In genomic region chr21:29076731-29077640, GRCh38 we compare ENCODE assay signal across 8 cellular contexts. TPM values are rescaled to one million over a fixed set of nuclear protein-coding genes. Genes with fewer than 3 reads are reported as not detected.
DNase-seq lines count a peak whose midpoint lies in the region; FAIRE-seq and TF ChIP-seq lines count a peak whose summit lies in the region.
"Not testable (repeated sequence)": the region's sequence is repeated elsewhere in the genome, so short reads cannot be mapped to it uniquely, and the experiment has no call there.

No MANE protein-coding gene starts in this region.

- not testable (repeated sequence) for H3K9me3 ChIP-seq in colonic mucosa; kidney (ENCODE audit: control insufficient read depth in 1 of 2, low read length in 2 of 2); stomach

- peaks cover 66% of the 10 kb centered on the region for H3K4me1 Mint-ChIP-seq in activated T-cell treated with anti-CD3 and anti-CD28 coated beads, Interleukin-2, amount 50 U/mL, for 24 hours (ENCODE audit: low read depth)

- TF ChIP-seq CTCF in colonic mucosa (IDR thresholded peaks at IDR 0.05); kidney (IDR thresholded peaks at IDR 0.05; ENCODE audit: borderline replicate concordance, extremely low read depth, insufficient read depth); retinal pigment epithelial cell (conservative IDR thresholded peaks at IDR 0.05; ENCODE audit: low read depth, low read length); stomach (IDR thresholded peaks at IDR 0.05): not testable (repeated sequence)

- H3K9me3 Mint-ChIP-seq in activated T-cell treated with anti-CD3 and anti-CD28 coated beads, Interleukin-2, amount 50 U/mL, for 24 hours, result not testable (repeated sequence)

- H3K27me3 Mint-ChIP-seq in activated T-cell treated with anti-CD3 and anti-CD28 coated beads, Interleukin-2, amount 50 U/mL, for 24 hours, result not testable (repeated sequence)

- peak overlapping the region; percentile 85 for H3K4me3 Mint-ChIP-seq in activated T-cell treated with anti-CD3 and anti-CD28 coated beads, Interleukin-2, amount 50 U/mL, for 24 hours

- not testable (repeated sequence) for TF ChIP-seq EP300 in stomach (IDR thresholded peaks at IDR 0.05)

- peaks cover 24% of the 10 kb centered on the region for H3K36me3 Mint-ChIP-seq in activated T-cell treated with anti-CD3 and anti-CD28 coated beads, Interleukin-2, amount 50 U/mL, for 24 hours (ENCODE audit: low read depth)

- H3K27ac ChIP-seq in colonic mucosa (peak overlapping the region; percentile 84), kidney (ENCODE audit: low read depth in 2 of 2, low read length in 2 of 2) (peak overlapping the region; percentile 73 to 91), stomach (peak overlapping the region; percentile 81 to 92 (median 90))

- H3K36me3 ChIP-seq in colonic mucosa; kidney (ENCODE audit: control insufficient read depth in 1 of 2, insufficient read depth in 2 of 2, low read length in 2 of 2); stomach: not testable (repeated sequence)

- H3K27me3 ChIP-seq in colonic mucosa, stomach: not testable (repeated sequence)

- H3K4me3 ChIP-seq in colonic mucosa (peak overlapping the region; percentile 39), kidney (ENCODE audit: low read length in 2 of 2) (peak overlapping the region; percentile 59 to 75), retinal pigment epithelial cell (ENCODE audit: low read length) (peak overlapping the region; percentile 32), stomach (peak overlapping the region; percentile 48 to 67 (median 57))

- intact Hi-C loops in colonic mucosa (cut with DNase I); kidney (cut with DNase I); stomach (cut with DNase I; ENCODE audit: low total_unique reads): not testable (repeated sequence)

- H3K9ac ChIP-seq in colonic mucosa (ENCODE audit: low read depth in 2 of 2, low read length in 2 of 2) (peak overlapping the region; percentile 54 to 59), kidney (ENCODE audit: low read length in 2 of 2) (peak overlapping the region in 1 of 2 donors; percentile 72)

- peak overlapping the region; percentile 96 for H3K27ac Mint-ChIP-seq in activated T-cell treated with anti-CD3 and anti-CD28 coated beads, Interleukin-2, amount 50 U/mL, for 24 hours

- DNase-seq in DMS114 treated with DMSO at 0.1 percent for 48 hours (lab: John Stamatoyannopoulos, UW; ENCODE audit: unreplicated experiment), result peak; percentile 29
- peak; percentile 76 for DNase-seq in NAMALWA (ENCODE audit: low spot score)
- peak; percentile 35 to 63 for DNase-seq in SW 1271 (lab: John Stamatoyannopoulos, UW)
- peak; percentile 76 for DNase-seq in activated T-cell treated with anti-CD3 and anti-CD28 coated beads, Interleukin-2, amount 50 U/mL, for 24 hours
- DNase-seq in colonic mucosa, result peak; percentile 86
- DNase-seq in kidney, result peak; percentile 89
- not testable (repeated sequence) for DNase-seq in retinal pigment epithelial cell (ENCODE audit: low read depth)
- peak; percentile 68 for DNase-seq in stomach

- 15 to 34% (median 22%) methylated on average over 23 to 50 of the region's 50 CpGs for WGBS in stomach, 5 donors

- FAIRE-seq in kidney (lab: Jason Lieb, UNC), result not testable (repeated sequence)

- not testable (repeated sequence) for TF ChIP-seq POLR2A in stomach (IDR thresholded peaks at IDR 0.05)

- not testable (repeated sequence) for H3K4me1 ChIP-seq in colonic mucosa
- H3K4me1 ChIP-seq in kidney (ENCODE audit: control insufficient read depth in 1 of 2, insufficient read depth in 1 of 2, low read depth in 1 of 2, low read length in 2 of 2) (peaks cover 13 to 15% of the 10 kb centered on the region in 2 donors), stomach (peaks cover 10 to 52% (median 26%) of the 10 kb centered on the region in 4 donors)

RNA-seq across cellular contexts. Expression of gene CCT8, which starts 3.5 kb away (rescaled TPM):
- 100 to 1,000 TPM; 106 to 190 TPM for total RNA-seq in colonic mucosa
- total RNA-seq in kidney, result 101 TPM
- polyA plus RNA-seq in kidney (ENCODE audit: insufficient read depth, low read depth, low replicate concordance), result 119 TPM
- 100 to 1,000 TPM in 2 of 5 donors, 10 to 100 TPM in 3; 40.8 to 153 (median 94.9) TPM for total RNA-seq in stomach
- 100 to 1,000 TPM in 2 of 3 donors, 10 to 100 TPM in 1; 93.0 to 128 (median 123) TPM for polyA plus RNA-seq in stomach

RNA-seq across cellular contexts. Expression of gene USP16, which starts 52.5 kb away (rescaled TPM):
- total RNA-seq in colonic mucosa (10 to 100 TPM; 33.3 to 34.2 TPM), kidney (35.8 TPM), stomach (10 to 100 TPM in 4 of 5 donors, 1 to 10 TPM in 1; 9.3 to 54.5 (median 37.7) TPM)
- polyA plus RNA-seq in kidney (ENCODE audit: insufficient read depth, low read depth, low replicate concordance) (17.8 TPM), stomach (10 to 100 TPM; 17.9 to 35.6 (median 22.7) TPM)

RNA-seq across cellular contexts. Expression of gene MAP3K7CL, which starts 53.5 kb away (rescaled TPM):
- total RNA-seq in colonic mucosa (1 to 10 TPM; 1.9 to 3.4 TPM), kidney (12.7 TPM), stomach (10 to 100 TPM in 2 of 5 donors, 1 to 10 TPM in 2, under 1 TPM in 1; 0.58 to 19.2 (median 7.2) TPM)
- polyA plus RNA-seq in kidney (ENCODE audit: insufficient read depth, low read depth, low replicate concordance) (5.4 TPM), stomach (1 to 10 TPM; 2.6 to 5.2 (median 2.7) TPM)

RNA-seq across cellular contexts. Expression of gene RWDD2B, which starts 57.8 kb away (rescaled TPM):
- total RNA-seq in colonic mucosa (10 to 100 TPM in 1 of 2 donors, 1 to 10 TPM in 1; 8.4 to 11.1 TPM), kidney (16.0 TPM), stomach (10 to 100 TPM in 1 of 5 donors, 1 to 10 TPM in 3, not detected in 1; 4.7 to 21.0 (median 7.0) TPM)
- polyA plus RNA-seq in kidney (ENCODE audit: insufficient read depth, low read depth, low replicate concordance) (24.0 TPM), stomach (10 to 100 TPM; 12.4 to 20.3 (median 13.9) TPM)
